In the genomic region with DNA sequence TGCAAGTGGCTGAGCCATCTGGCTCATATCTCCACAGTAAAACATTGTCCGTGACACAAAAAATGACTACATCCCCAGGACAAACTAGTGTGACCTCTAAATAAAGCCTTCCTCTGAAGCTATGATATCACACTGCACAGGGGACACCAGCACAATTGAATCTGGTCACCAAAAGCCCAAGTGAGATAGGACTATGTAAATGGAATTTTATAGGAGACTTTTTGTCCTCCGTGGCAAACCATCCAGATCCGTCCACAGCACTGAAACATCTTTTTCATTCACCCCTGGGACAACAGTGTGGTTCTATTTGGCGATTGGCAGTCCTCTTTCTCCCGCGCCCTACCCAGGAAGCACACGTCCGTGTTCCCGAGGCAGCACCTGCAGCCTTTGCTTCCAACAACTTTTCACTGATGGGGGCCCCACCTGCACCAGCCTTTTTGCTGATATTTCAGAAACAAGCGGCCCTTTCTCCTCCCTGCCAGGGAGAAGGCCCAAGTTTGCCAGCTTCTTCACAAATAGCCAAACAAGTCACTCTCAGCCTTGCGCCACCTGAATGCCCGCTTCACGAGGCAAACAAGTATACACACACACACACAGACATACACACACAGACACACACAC, we compare ENCODE assay signal across 1 cellular context.
TF ChIP-seq lines count a peak whose summit lies in the region.

No MANE protein-coding gene starts in this region.

TF ChIP-seq in H1, 55 proteins besides CTCF, POLR2A, EP300 and RAD21 (continued from another document):
- TF ChIP-seq, protein P1, sequence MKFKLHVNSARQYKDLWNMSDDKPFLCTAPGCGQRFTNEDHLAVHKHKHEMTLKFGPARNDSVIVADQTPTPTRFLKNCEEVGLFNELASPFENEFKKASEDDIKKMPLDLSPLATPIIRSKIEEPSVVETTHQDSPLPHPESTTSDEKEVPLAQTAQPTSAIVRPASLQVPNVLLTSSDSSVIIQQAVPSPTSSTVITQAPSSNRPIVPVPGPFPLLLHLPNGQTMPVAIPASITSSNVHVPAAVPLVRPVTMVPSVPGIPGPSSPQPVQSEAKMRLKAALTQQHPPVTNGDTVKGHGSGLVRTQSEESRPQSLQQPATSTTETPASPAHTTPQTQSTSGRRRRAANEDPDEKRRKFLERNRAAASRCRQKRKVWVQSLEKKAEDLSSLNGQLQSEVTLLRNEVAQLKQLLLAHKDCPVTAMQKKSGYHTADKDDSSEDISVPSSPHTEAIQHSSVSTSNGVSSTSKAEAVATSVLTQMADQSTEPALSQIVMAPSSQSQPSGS (IDR thresholded peaks at IDR 0.05; ENCODE audit: low read length) = no peak
- TF ChIP-seq TBP (IDR thresholded peaks at IDR 0.05; ENCODE audit: low read depth, low read length) (no peak), CHD2 (IDR thresholded peaks at IDR 0.05; ENCODE audit: low read length) (no peak), EGR1 (IDR thresholded peaks at IDR 0.05; ENCODE audit: borderline replicate concordance, low read depth, low read length) (no peak), TCF12 (IDR thresholded peaks at IDR 0.05; ENCODE audit: low read depth, low read length) (no peak)
